8 cellular contexts compared by ENCODE assay signal in genomic region chr4:184263910-184264732, GRCh38. TPM values are rescaled to one million over a fixed set of nuclear protein-coding genes. Genes with fewer than 3 reads are reported as not detected.
DNase-seq lines count a peak whose midpoint lies in the region; ATAC-seq and TF ChIP-seq lines count a peak whose summit lies in the region.

No MANE protein-coding gene starts in this region.

- no peaks in the 10 kb centered on the region for H3K9me2 ChIP-seq in PC-9 (ENCODE audit: insufficient read depth)

- H3K4me1 Mint-ChIP-seq in CD8-positive, alpha-beta T cell (ENCODE audit: low read depth): peaks cover 29% of the 10 kb centered on the region
- peaks cover 31 to 42% of the 10 kb centered on the region in 2 donors for H3K4me1 Mint-ChIP-seq in natural killer cell treated with Interleukin-12 subunit alpha and Interleukin-12 subunit beta and Interleukin-15 and Interleukin-18, amount 100 ng/mL, for 72 hours (ENCODE audit: low read depth in 2 of 2)
- peaks cover 32 to 51% of the 10 kb centered on the region in 2 donors for H3K4me1 Mint-ChIP-seq in stimulated activated naive B cell treated with anti-CD40 and anti-IgM and Interleukin-4, amounts not matched to agents 10 μg/mL and 1 μg/mL and 100 μg/mL, for 72 hours

- TF ChIP-seq CTCF in CD8-positive, alpha-beta T cell (IDR thresholded peaks at IDR 0.05): peak; percentile 73
- TF ChIP-seq CTCF in PC-9 (conservative IDR thresholded peaks at IDR 0.05) (peak; percentile 83), esophagus squamous epithelium (IDR thresholded peaks at IDR 0.05) (peak; percentile 91 to 96 (median 93))

- H3K4me3 ChIP-seq in CD8-positive, alpha-beta T cell (ENCODE audit: low read depth, low read length): no peak overlapping the region
- no peak overlapping the region for H3K4me3 ChIP-seq in PC-9
- no peak overlapping the region for H3K4me3 ChIP-seq in esophagus squamous epithelium

- no peak overlapping the region for H2AFZ ChIP-seq in PC-9

- CTCF ChIA-PET in CD8-positive, alpha-beta T cell (lab: Charles Lee): interaction anchor here (0.6 to 8.9 kb wide), 44 partner anchors 10 to 871 kb away, joined by 3 to 66 read pairs (median 4); partner anchors contain the start of genes CENPU and IRF2
- CTCF ChIA-PET in PC-9 (lab: Charles Lee): interaction anchor here (0.5 to 1.6 kb wide), 10 partner anchors 79 to 1673 kb away, joined by 3 to 6 read pairs (median 4); partner anchors contain the start of genes CASP3 and PRIMPOL

- no peaks in the 10 kb centered on the region for H3K27me3 Mint-ChIP-seq in CD8-positive, alpha-beta T cell (ENCODE audit: low read depth)
- H3K27me3 Mint-ChIP-seq in natural killer cell treated with Interleukin-12 subunit alpha and Interleukin-12 subunit beta and Interleukin-15 and Interleukin-18, amount 100 ng/mL, for 72 hours: peaks cover 0 to 2% of the 10 kb centered on the region in 2 donors
- no peaks in the 10 kb centered on the region for H3K27me3 Mint-ChIP-seq in stimulated activated naive B cell treated with anti-CD40 and anti-IgM and Interleukin-4, amounts not matched to agents 10 μg/mL and 1 μg/mL and 100 μg/mL, for 72 hours

- 14 to 19% methylated on average over 9 to 16 of the region's 19 CpGs for whole genome bisulfite sequencing in esophagus squamous epithelium, 2 donors

- peak; percentile 57 for ATAC-seq in CD8-positive, alpha-beta T cell
- ATAC-seq in GM21526 (IDR thresholded peaks at IDR 0.05; ENCODE audit: low FRiP score, unreplicated experiment): peak; percentile 34
- ATAC-seq in natural killer cell treated with Interleukin-12 subunit alpha and Interleukin-12 subunit beta and Interleukin-15 and Interleukin-18, amount 100 ng/mL, for 72 hours: peak; percentile 58 to 67
- ATAC-seq in stimulated activated naive B cell treated with anti-CD40 and anti-IgM and Interleukin-4, amounts not matched to agents 10 μg/mL and 1 μg/mL and 100 μg/mL, for 72 hours (replicated peaks): peak; percentile 43 to 48

- H3K4me1 ChIP-seq in CD8-positive, alpha-beta T cell (ENCODE audit: insufficient read depth, low read length): peaks cover 7% of the 10 kb centered on the region
- H3K4me1 ChIP-seq in PC-9 (replicated peaks; ENCODE audit: insufficient read depth) (peaks cover 31% of the 10 kb centered on the region), esophagus squamous epithelium (peaks cover 0 to 18% (median 15%) of the 10 kb centered on the region in 3 donors)

- peaks cover 6% of the 10 kb centered on the region for H3K36me3 Mint-ChIP-seq in CD8-positive, alpha-beta T cell
- no peaks in the 10 kb centered on the region for H3K36me3 Mint-ChIP-seq in natural killer cell treated with Interleukin-12 subunit alpha and Interleukin-12 subunit beta and Interleukin-15 and Interleukin-18, amount 100 ng/mL, for 72 hours
- no peaks in the 10 kb centered on the region for H3K36me3 Mint-ChIP-seq in stimulated activated naive B cell treated with anti-CD40 and anti-IgM and Interleukin-4, amounts not matched to agents 10 μg/mL and 1 μg/mL and 100 μg/mL, for 72 hours

- intact Hi-C loops in CD8-positive, alpha-beta T cell (cut with DNase I, micrococcal nuclease): loop anchor here (1.0 to 10.0 kb wide), 11 partner anchors 121 to 868 kb away; partner anchors contain the start of genes CASP3 (in 1 of the 2), ING2 (in 1 of the 2) and PRIMPOL (in 1 of the 2)
- intact Hi-C loops in PC-9 (cut with micrococcal nuclease; ENCODE audit: unreplicated experiment) (loop anchor here (1.0 to 10.0 kb wide), 7 partner anchors 211 to 871 kb away; no protein-coding TSS in a partner anchor), esophagus squamous epithelium (cut with DNase I) (loop anchor here (10.0 kb wide), 2 partner anchors 381 to 831 kb away; partner anchors contain the start of genes CASP3 and PRIMPOL)

- 0 out of 2 replicates have a peak overlapping the region, but pooled peaks have one; percentile 23 for H3K4me2 ChIP-seq in PC-9

- H3K9me3 Mint-ChIP-seq in CD8-positive, alpha-beta T cell: no peaks in the 10 kb centered on the region
- no peaks in the 10 kb centered on the region for H3K9me3 Mint-ChIP-seq in natural killer cell treated with Interleukin-12 subunit alpha and Interleukin-12 subunit beta and Interleukin-15 and Interleukin-18, amount 100 ng/mL, for 72 hours
- H3K9me3 Mint-ChIP-seq in stimulated activated naive B cell treated with anti-CD40 and anti-IgM and Interleukin-4, amounts not matched to agents 10 μg/mL and 1 μg/mL and 100 μg/mL, for 72 hours: no peaks in the 10 kb centered on the region

- no peak overlapping the region for H3K4me3 Mint-ChIP-seq in CD8-positive, alpha-beta T cell
- H3K4me3 Mint-ChIP-seq in natural killer cell treated with Interleukin-12 subunit alpha and Interleukin-12 subunit beta and Interleukin-15 and Interleukin-18, amount 100 ng/mL, for 72 hours: peak overlapping the region; percentile 19
- peak overlapping the region; percentile 51 to 56 for H3K4me3 Mint-ChIP-seq in stimulated activated naive B cell treated with anti-CD40 and anti-IgM and Interleukin-4, amounts not matched to agents 10 μg/mL and 1 μg/mL and 100 μg/mL, for 72 hours

- H3K27ac ChIP-seq in CD8-positive, alpha-beta T cell (ENCODE audit: low read depth, low read length): no peak overlapping the region
- no peak overlapping the region for H3K27ac ChIP-seq in PC-9
- H3K27ac ChIP-seq in esophagus squamous epithelium: no peak overlapping the region

- H3K79me2 ChIP-seq in PC-9 (ENCODE audit: low read depth): no peaks in the 10 kb centered on the region

- no peak overlapping the region for H3K27ac Mint-ChIP-seq in CD8-positive, alpha-beta T cell
- H3K27ac Mint-ChIP-seq in natural killer cell treated with Interleukin-12 subunit alpha and Interleukin-12 subunit beta and Interleukin-15 and Interleukin-18, amount 100 ng/mL, for 72 hours: peak overlapping the region; percentile 66 to 73
- peak overlapping the region; percentile 92 for H3K27ac Mint-ChIP-seq in stimulated activated naive B cell treated with anti-CD40 and anti-IgM and Interleukin-4, amounts not matched to agents 10 μg/mL and 1 μg/mL and 100 μg/mL, for 72 hours

- peak; percentile 83 to 97 (median 93) for DNase-seq in CD8-positive, alpha-beta T cell
- DNase-seq in LHCN-M2 (ENCODE audit: low read depth) (peak; percentile 93), PC-9 (peak; percentile 65 to 80), activated T-cell treated with anti-CD3 and anti-CD28 coated beads for 48 hours (ENCODE audit: low read depth) (peak; percentile 87), esophagus squamous epithelium (lab: John Stamatoyannopoulos, UW) (peak; percentile 56)
- DNase-seq in natural killer cell treated with Interleukin-12 subunit alpha and Interleukin-12 subunit beta and Interleukin-15 and Interleukin-18, amount 100 ng/mL, for 72 hours (ENCODE audit: low spot score): peak; percentile 91
- DNase-seq in stimulated activated naive B cell treated with anti-CD40 and anti-IgM and Interleukin-4, amounts not matched to agents 10 μg/mL and 1 μg/mL and 100 μg/mL, for 72 hours: peak; percentile 83

- H3F3A ChIP-seq in PC-9 (ENCODE audit: insufficient read depth, low read depth): peaks cover 34% of the 10 kb centered on the region

- TF ChIP-seq POLR2A in esophagus squamous epithelium (IDR thresholded peaks at IDR 0.05): no peak

- no peaks in the 10 kb centered on the region for H3K27me3 ChIP-seq in CD8-positive, alpha-beta T cell (ENCODE audit: insufficient read depth, low read length)
- H3K27me3 ChIP-seq in PC-9 (ENCODE audit: insufficient read depth, low read depth): no peaks in the 10 kb centered on the region
- H3K27me3 ChIP-seq in esophagus squamous epithelium: no peaks in the 10 kb centered on the region

- POLR2A ChIA-PET in CD8-positive, alpha-beta T cell (lab: Charles Lee): interaction anchor here (0.5 to 1.2 kb wide), 6 partner anchors 12 to 444 kb away, joined by 3 to 8 read pairs (median 3); partner anchors contain the start of gene IRF2
- POLR2A ChIA-PET in PC-9 (lab: Charles Lee; ENCODE audit: unreplicated experiment): interaction anchor here (0.6 to 1.2 kb wide), 3 partner anchors 122 to 470 kb away, joined by 3 to 6 read pairs (median 3); partner anchors contain the start of genes CENPU and IRF2

- no peaks in the 10 kb centered on the region for H3K36me3 ChIP-seq in CD8-positive, alpha-beta T cell (ENCODE audit: insufficient read depth, low read length)
- H3K36me3 ChIP-seq in PC-9 (ENCODE audit: low read depth) (no peaks in the 10 kb centered on the region), esophagus squamous epithelium (no peaks in the 10 kb centered on the region)

- H3K9me3 ChIP-seq in CD8-positive, alpha-beta T cell (ENCODE audit: low read length): no peaks in the 10 kb centered on the region
- H3K9me3 ChIP-seq in PC-9 (ENCODE audit: insufficient read depth, low read depth): no peaks in the 10 kb centered on the region
- H3K9me3 ChIP-seq in esophagus squamous epithelium: no peaks in the 10 kb centered on the region

- H4K20me1 ChIP-seq in PC-9 (ENCODE audit: insufficient read depth): no peaks in the 10 kb centered on the region

- no TSS peak for BruUV-seq in PC-9 (replicated peaks; lab: Mats Ljungman, UMichigan)

RNA-seq across cellular contexts. Expression of gene ENPP6, which starts 46.4 kb away (rescaled TPM):
- not detected for total RNA-seq in CD8-positive, alpha-beta T cell
- not detected in 2 replicates for total RNA-seq in LHCN-M2 (2014; rRNA removed)
- not detected for polyA plus RNA-seq in LHCN-M2 (2012)
- total RNA-seq in PC-9 (2021): not detected in 2 replicates
- total RNA-seq in esophagus squamous epithelium: under 1 TPM in 1 of 4 donors, not detected in 3; 0.57 TPM
- total RNA-seq in natural killer cell treated with Interleukin-12 subunit alpha and Interleukin-12 subunit beta and Interleukin-15 and Interleukin-18, amount 100 ng/mL, for 72 hours: 1 to 10 TPM; 1.4 to 5.8 TPM
